Comparison of ENCODE assay signal across 27 cellular contexts in genomic region chr10:21688870-21689269, GRCh38.
"Had no signal": no experiment of that assay in that cellular context is flagged by ENCODE, and none has a peak within 500 bp of the region (broad histone marks: within the 10 kb centered on the region; RNA-seq: fewer than 3 reads in every experiment).

No MANE protein-coding gene starts in this region.

- H3K27ac ChIP-seq: left lung, neural progenitor cell, neutrophil, right atrium auricular region, right lobe of liver, suprapubic skin, thoracic aorta, tibial artery, upper lobe of right lung had no signal

- H3K4me1 ChIP-seq: left lung, neural progenitor cell, right atrium auricular region, right lobe of liver, suprapubic skin, tibial artery, upper lobe of right lung had no signal

- DNase-seq: hippocampal formation; kidney; left colon; left lung; mesendoderm; naive B cell; natural killer cell; nephron progenitor cell; occipital lobe; right lobe of liver; stimulated activated CD4-positive, alpha-beta T cell treated with anti-CD3 and anti-CD28 coated beads, Interleukin-1b, Interleukin-23, amount 100 ng/mL, for 48 hours; stimulated activated CD4-positive, alpha-beta T cell treated with anti-CD3 and anti-CD28 coated beads, Interleukin-2, amount 100 ng/mL, for 48 hours; stimulated activated CD4-positive, alpha-beta T cell treated with anti-CD3 and anti-CD28 coated beads, Interleukin-4, amount 100 ng/mL, for 4 hours; stimulated activated CD8-positive, alpha-beta memory T cell treated with anti-CD3 and anti-CD28 coated beads, Interleukin-4, amount 100 ng/mL, for 48 hours; stimulated activated naive CD4-positive, alpha-beta T cell treated with Interleukin-2 at 50 U/mL for 16 hours; tibial artery; trophoblast cell; upper lobe of right lung had no signal

- H2AFZ ChIP-seq: neural progenitor cell had no signal

- ATAC-seq: left colon; left lung; natural killer cell; right lobe of liver; stimulated activated memory B cell treated with anti-CD40 and anti-IgM and Interleukin-4, amounts not matched to agents 10 μg/mL and 1 μg/mL and 100 μg/mL, for 72 hours; upper lobe of right lung had no signal

- FAIRE-seq: kidney, urothelium cell line had no signal

- H3K4me3 ChIP-seq: left lung, lung, neural progenitor cell, right atrium auricular region, right lobe of liver, smooth muscle cell, suprapubic skin, thoracic aorta, tibial artery, upper lobe of right lung had no signal

- H3K36me3 ChIP-seq: neutrophil, thoracic aorta had no signal

- H3K27me3 ChIP-seq: left lung, neural progenitor cell, neutrophil, right atrium auricular region, right lobe of liver, suprapubic skin, tibial artery, upper lobe of right lung had no signal

- H3K9ac ChIP-seq: neural progenitor cell had no signal

- H3K4me2 ChIP-seq: neural progenitor cell, smooth muscle cell had no signal

- H3K9me3 ChIP-seq: left lung, neutrophil, right atrium auricular region, right lobe of liver, suprapubic skin, thoracic aorta, tibial artery, upper lobe of right lung had no signal
